In genomic region chr2:184692137-184692734, GRCh38 we compare ENCODE assay signal across 15 cellular contexts.
A peak's percentile ranks its signal among the peaks of the same experiment; 100 is the strongest.
DNase-seq lines count a peak whose midpoint lies in the region; ATAC-seq and TF ChIP-seq lines count a peak whose summit lies in the region.
"Had no signal": no experiment of that assay in that cellular context is flagged by ENCODE, and none has a peak within 500 bp of the region (broad histone marks: within the 10 kb centered on the region; RNA-seq: fewer than 3 reads in every experiment).

No MANE protein-coding gene starts in this region.

- no peaks in the 10 kb centered on the region for H3K36me3 ChIP-seq in BLaER1 treated with 17β-estradiol and CSF1 and Interleukin-3, amounts not matched to agents 10 nM and 100 nM
- no peaks in the 10 kb centered on the region for H3K36me3 ChIP-seq in SK-N-MC (ENCODE audit: insufficient read depth, low read length)
- H3K36me3 ChIP-seq: ovary had no signal

- H3K27me3 Mint-ChIP-seq in glutamatergic neuron (ENCODE audit: unreplicated experiment) (no peaks in the 10 kb centered on the region), H9 (ENCODE audit: low read depth) (no peaks in the 10 kb centered on the region)
- H3K27me3 Mint-ChIP-seq: memory B cell; stimulated activated memory B cell treated with anti-CD40 and anti-IgM and Interleukin-4, amounts not matched to agents 10 μg/mL and 1 μg/mL and 100 μg/mL, for 72 hours had no signal

- H3K4me3 ChIP-seq in BLaER1 treated with 17β-estradiol and CSF1 and Interleukin-3, amounts not matched to agents 10 nM and 100 nM = no peak overlapping the region
- peak overlapping the region; percentile 55 for H3K4me3 ChIP-seq in SK-N-MC
- H3K4me3 ChIP-seq: body of pancreas, ovary had no signal

- no peak overlapping the region for H3K14ac ChIP-seq in H9 (ENCODE audit: insufficient read depth, low read length)

- H4K20me1 ChIP-seq in BLaER1 treated with 17β-estradiol and CSF1 and Interleukin-3, amounts not matched to agents 10 nM and 100 nM = no peaks in the 10 kb centered on the region
- no peaks in the 10 kb centered on the region for H4K20me1 ChIP-seq in H9 (ENCODE audit: control insufficient read depth, insufficient read depth, insufficient read length)

- H3K23ac ChIP-seq in H9 (ENCODE audit: insufficient read length, low read depth, low read length) = no peak overlapping the region

- peak; percentile 48 for DNase-seq in NCI-H1105 treated with DMSO at 0.1 percent for 48 hours (lab: John Stamatoyannopoulos, UW)
- DNase-seq in SK-N-MC (ENCODE audit: low read depth, low spot score) = peak; percentile 96
- no peak for DNase-seq in glutamatergic neuron
- no peak for DNase-seq in 8988T
- no peak for DNase-seq in H9
- no peak for DNase-seq in GM19240 (ENCODE audit: insufficient read length, low spot score)
- DNase-seq: AML-193, body of pancreas, Kasumi-1, ovary had no signal

- no peak overlapping the region for H2AFZ ChIP-seq in H9 (ENCODE audit: low read length)

- no peak overlapping the region for H4K5ac ChIP-seq in H9 (ENCODE audit: insufficient read length, low read depth, low read length)

- no peaks in the 10 kb centered on the region for H3K79me2 ChIP-seq in H9 (ENCODE audit: insufficient read depth, low read length)

- peaks cover 23% of the 10 kb centered on the region for H3K4me1 Mint-ChIP-seq in glutamatergic neuron (ENCODE audit: low read depth, unreplicated experiment)
- H3K4me1 Mint-ChIP-seq in H9 = no peaks in the 10 kb centered on the region
- H3K4me1 Mint-ChIP-seq: memory B cell; stimulated activated memory B cell treated with anti-CD40 and anti-IgM and Interleukin-4, amounts not matched to agents 10 μg/mL and 1 μg/mL and 100 μg/mL, for 72 hours had no signal

- H3K27ac Mint-ChIP-seq in glutamatergic neuron (ENCODE audit: unreplicated experiment) = peak overlapping the region; percentile 98
- H3K27ac Mint-ChIP-seq in H9 = no peak overlapping the region
- H3K27ac Mint-ChIP-seq: memory B cell; stimulated activated memory B cell treated with anti-CD40 and anti-IgM and Interleukin-4, amounts not matched to agents 10 μg/mL and 1 μg/mL and 100 μg/mL, for 72 hours had no signal

- no peak overlapping the region for H3K27ac ChIP-seq in BLaER1 treated with 17β-estradiol and CSF1 and Interleukin-3, amounts not matched to agents 10 nM and 100 nM
- H3K27ac ChIP-seq in SK-N-MC = peak overlapping the region; percentile 93
- no peak overlapping the region for H3K27ac ChIP-seq in H9 (ENCODE audit: insufficient read length, low read depth, low read length)
- H3K27ac ChIP-seq: body of pancreas, ovary, VCaP had no signal

- H3K79me1 ChIP-seq in H9 (ENCODE audit: insufficient read depth, low read depth, low read length, poor library complexity, severe bottlenecking) = no peaks in the 10 kb centered on the region

- H3K9me3 Mint-ChIP-seq in glutamatergic neuron (ENCODE audit: unreplicated experiment) = peaks cover 10% of the 10 kb centered on the region
- H3K9me3 Mint-ChIP-seq in H9 = no peaks in the 10 kb centered on the region
- H3K9me3 Mint-ChIP-seq: memory B cell; stimulated activated memory B cell treated with anti-CD40 and anti-IgM and Interleukin-4, amounts not matched to agents 10 μg/mL and 1 μg/mL and 100 μg/mL, for 72 hours had no signal

- H3K4me2 ChIP-seq in BLaER1 treated with 17β-estradiol and CSF1 and Interleukin-3, amounts not matched to agents 10 nM and 100 nM = peak overlapping the region in 8 of 11 experiments; percentile 7 to 61 (median 36); a peak in 10 of 22 replicates
- H3K4me2 ChIP-seq in H9 (ENCODE audit: insufficient read depth, insufficient read length, low read length) = no peak overlapping the region

- H3K4me1 ChIP-seq in BLaER1 treated with 17β-estradiol and CSF1 and Interleukin-3, amounts not matched to agents 10 nM and 100 nM = peaks cover 0 to 12% (median 7%) of the 10 kb centered on the region in 10 experiments; a peak in 13 of 20 replicates
- no peaks in the 10 kb centered on the region for H3K4me1 ChIP-seq in H9 (ENCODE audit: insufficient read depth, low read length)
- H3K4me1 ChIP-seq: body of pancreas had no signal

- no CpG with 5 or more reads among the region's 3 CpGs for WGBS in H9 (ENCODE audit: extremely low coverage, insufficient read length, low lambda C conversion rate)

- H4K8ac ChIP-seq in H9 (replicated peaks; ENCODE audit: insufficient read length, low read depth, low read length) = no peak overlapping the region

- H2BK20ac ChIP-seq in H9 (ENCODE audit: low read depth, low read length, poor library complexity, severe bottlenecking) = no peak overlapping the region

- no peak overlapping the region for H2AK5ac ChIP-seq in H9 (ENCODE audit: insufficient read length, low read length)

- H4K91ac ChIP-seq in H9 (ENCODE audit: insufficient read length, low read depth, low read length) = no peak overlapping the region

- H3K9me3 ChIP-seq in BLaER1 treated with 17β-estradiol and CSF1 and Interleukin-3, amounts not matched to agents 10 nM and 100 nM (replicated peaks in 1 of 11) = no peaks in the 10 kb centered on the region
- H3K9me3 ChIP-seq in SK-N-MC (ENCODE audit: low read depth, low read length) (no peaks in the 10 kb centered on the region), H9 (ENCODE audit: control insufficient read depth, low read depth, low read length) (no peaks in the 10 kb centered on the region)
- H3K9me3 ChIP-seq: body of pancreas, ovary had no signal

- H3K9ac ChIP-seq in BLaER1 treated with 17β-estradiol and CSF1 and Interleukin-3, amounts not matched to agents 10 nM and 100 nM = no peak overlapping the region
- H3K9ac ChIP-seq in SK-N-MC (ENCODE audit: insufficient read length) = peak overlapping the region; percentile 9
- H3K9ac ChIP-seq in H9 (ENCODE audit: extremely low read depth, insufficient read length, low read length) = no peak overlapping the region

- no peak overlapping the region for H3K56ac ChIP-seq in H9 (ENCODE audit: insufficient read length, low read depth, low read length)

- H3K23me2 ChIP-seq in H9 (ENCODE audit: insufficient read length, low read depth, low read length, poor library complexity, severe bottlenecking) = no peaks in the 10 kb centered on the region

- H3K27me3 ChIP-seq in BLaER1 treated with 17β-estradiol and CSF1 and Interleukin-3, amounts not matched to agents 10 nM and 100 nM = no peaks in the 10 kb centered on the region
- no peaks in the 10 kb centered on the region for H3K27me3 ChIP-seq in H9 (ENCODE audit: insufficient read depth, low read length)
- H3K27me3 ChIP-seq: body of pancreas, ovary had no signal

- H2BK120ac ChIP-seq in H9 (ENCODE audit: low read depth, low read length, poor library complexity, severe bottlenecking) = no peak overlapping the region

- no peak overlapping the region for H3K4ac ChIP-seq in H9 (ENCODE audit: low read depth, low read length)

- no peak overlapping the region for H2BK5ac ChIP-seq in H9 (ENCODE audit: insufficient read length, low read length)

- H3T11ph ChIP-seq in H9 (ENCODE audit: low read length) = no peak overlapping the region

- H3K4me3 Mint-ChIP-seq in glutamatergic neuron (ENCODE audit: unreplicated experiment) = peak overlapping the region; percentile 64
- H3K4me3 Mint-ChIP-seq in H9 = no peak overlapping the region
- H3K4me3 Mint-ChIP-seq: memory B cell; stimulated activated memory B cell treated with anti-CD40 and anti-IgM and Interleukin-4, amounts not matched to agents 10 μg/mL and 1 μg/mL and 100 μg/mL, for 72 hours had no signal

- H2BK15ac ChIP-seq in H9 (ENCODE audit: low read depth, low read length) = no peak overlapping the region

- no peak overlapping the region for H2BK12ac ChIP-seq in H9 (ENCODE audit: insufficient read length, low read depth, low read length)

- no peak for ATAC-seq in HG03571 (IDR thresholded peaks at IDR 0.05; ENCODE audit: unreplicated experiment)
- ATAC-seq: body of pancreas; stimulated activated memory B cell treated with anti-CD40 and anti-IgM and Interleukin-4, amounts not matched to agents 10 μg/mL and 1 μg/mL and 100 μg/mL, for 72 hours had no signal

- H3K36me3 Mint-ChIP-seq in glutamatergic neuron (ENCODE audit: unreplicated experiment) (no peaks in the 10 kb centered on the region), H9 (ENCODE audit: insufficient read depth in 1 of 3, low read depth in 3 of 3) (no peaks in the 10 kb centered on the region)
- H3K36me3 Mint-ChIP-seq: memory B cell; stimulated activated memory B cell treated with anti-CD40 and anti-IgM and Interleukin-4, amounts not matched to agents 10 μg/mL and 1 μg/mL and 100 μg/mL, for 72 hours had no signal

- TF ChIP-seq CTCF in glutamatergic neuron (IDR thresholded peaks at IDR 0.05; ENCODE audit: partially characterized antibody, unreplicated experiment) (no peak), H9 (conservative IDR thresholded peaks at IDR 0.05) (no peak)

- H3K18ac ChIP-seq in H9 (ENCODE audit: insufficient read length, low read depth, low read length) = no peak overlapping the region

Comparison
In these comparisons a context has a peak if more than half of its experiments do, and no peak if none do; other contexts are left out.
1. DNase-seq: peak in NCI-H1105 treated with DMSO at 0.1 percent for 48 hours (single experiment) and SK-N-MC (single experiment); none in glutamatergic neuron (single experiment), 8988T (single experiment), H9 (single experiment) and GM19240 (single experiment).